In the genomic region with DNA sequence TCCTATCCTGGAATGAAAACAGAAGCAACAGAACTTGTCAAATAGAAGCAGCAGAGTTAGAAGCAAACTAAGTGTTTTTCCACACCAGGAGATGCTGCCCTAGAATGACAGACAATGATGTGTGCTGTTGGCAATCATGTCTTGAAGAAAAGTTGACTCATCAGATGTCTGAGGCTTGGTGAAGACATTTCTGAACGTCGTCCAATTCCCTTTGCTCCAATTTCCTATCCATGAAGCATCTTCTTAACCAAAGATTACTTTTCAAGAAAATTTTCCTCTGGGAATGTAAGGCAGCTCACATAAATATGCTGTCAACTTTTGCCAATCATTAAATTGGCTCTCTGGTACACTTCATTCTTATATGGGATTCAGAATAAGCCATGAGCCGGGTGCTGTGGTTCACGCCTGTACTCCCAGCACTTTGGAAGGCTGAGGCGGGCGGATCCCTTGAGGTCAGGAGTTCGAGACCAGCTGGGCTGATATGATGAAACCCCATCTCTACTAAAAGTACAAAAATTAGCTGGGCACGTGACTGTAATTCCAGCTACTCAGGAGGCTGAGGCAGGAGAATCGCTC, we compare ENCODE assay signal across 10 cellular contexts. TPM values are rescaled to one million over a fixed set of nuclear protein-coding genes. Genes with fewer than 3 reads are reported as not detected.
DNase-seq lines count a peak whose midpoint lies in the region; ATAC-seq and TF ChIP-seq lines count a peak whose summit lies in the region.
"Had no signal": no experiment of that assay in that cellular context is flagged by ENCODE, and none has a peak within 500 bp of the region (broad histone marks: within the 10 kb centered on the region; RNA-seq: fewer than 3 reads in every experiment).

No MANE protein-coding gene starts in this region.

- ATAC-seq in RWPE2 (ENCODE audit: low read depth) (peak; percentile 67), HG03135 (IDR thresholded peaks at IDR 0.05; ENCODE audit: unreplicated experiment) (no peak), HG02870 (IDR thresholded peaks at IDR 0.05; ENCODE audit: unreplicated experiment) (no peak)
- ATAC-seq: natural killer cell had no signal

- H3K36me3 ChIP-seq in RWPE2 (ENCODE audit: low read depth): peaks cover 75% of the 10 kb centered on the region

- H3K9me3 ChIP-seq in RWPE2 (ENCODE audit: severe bottlenecking): no peaks in the 10 kb centered on the region

- no peak for TF ChIP-seq CTCF in RWPE2 (IDR thresholded peaks at IDR 0.05; ENCODE audit: poor library complexity, severe bottlenecking)

- DNase-seq in EL (peak; percentile 93), RWPE2 (ENCODE audit: low spot score) (no peak), fibroblast of the conjunctiva (ENCODE audit: low read depth) (peak; percentile 95), renal cortical epithelial cell (ENCODE audit: low read depth) (peak; percentile 92), C1 segment of cervical spinal cord (lab: John Stamatoyannopoulos, UW) (no peak)
- no peak for DNase-seq in stimulated activated naive CD4-positive, alpha-beta T cell (lab: John Stamatoyannopoulos, UW)
- DNase-seq: DND-41, natural killer cell had no signal

- no peaks in the 10 kb centered on the region for H3K27me3 ChIP-seq in RWPE2 (ENCODE audit: insufficient read depth, poor library complexity, severe bottlenecking)

- peaks cover 35% of the 10 kb centered on the region for H3K4me1 ChIP-seq in RWPE2 (ENCODE audit: insufficient read depth, poor library complexity, severe bottlenecking)

- H3K27ac ChIP-seq in RWPE2 (ENCODE audit: poor library complexity, severe bottlenecking): peak overlapping the region; percentile 98

- no peak overlapping the region for H3K4me3 ChIP-seq in RWPE2 (ENCODE audit: severe bottlenecking)

RNA-seq across cellular contexts. Expression of a gene that starts 34.6 kb away (rescaled TPM):
- 55.3 and 72.2 TPM in 2 replicates for total RNA-seq in renal cortical epithelial cell

Comparison
In these comparisons a context has a peak if more than half of its experiments do, and no peak if none do; other contexts are left out.
1. DNase-seq: peak in EL (single experiment), fibroblast of the conjunctiva (single experiment) and renal cortical epithelial cell (single experiment); none in RWPE2 (single experiment), stimulated activated naive CD4-positive, alpha-beta T cell (0 of 6) and C1 segment of cervical spinal cord (0 of 14).